14 cellular contexts compared by ENCODE assay signal in the genomic region with DNA sequence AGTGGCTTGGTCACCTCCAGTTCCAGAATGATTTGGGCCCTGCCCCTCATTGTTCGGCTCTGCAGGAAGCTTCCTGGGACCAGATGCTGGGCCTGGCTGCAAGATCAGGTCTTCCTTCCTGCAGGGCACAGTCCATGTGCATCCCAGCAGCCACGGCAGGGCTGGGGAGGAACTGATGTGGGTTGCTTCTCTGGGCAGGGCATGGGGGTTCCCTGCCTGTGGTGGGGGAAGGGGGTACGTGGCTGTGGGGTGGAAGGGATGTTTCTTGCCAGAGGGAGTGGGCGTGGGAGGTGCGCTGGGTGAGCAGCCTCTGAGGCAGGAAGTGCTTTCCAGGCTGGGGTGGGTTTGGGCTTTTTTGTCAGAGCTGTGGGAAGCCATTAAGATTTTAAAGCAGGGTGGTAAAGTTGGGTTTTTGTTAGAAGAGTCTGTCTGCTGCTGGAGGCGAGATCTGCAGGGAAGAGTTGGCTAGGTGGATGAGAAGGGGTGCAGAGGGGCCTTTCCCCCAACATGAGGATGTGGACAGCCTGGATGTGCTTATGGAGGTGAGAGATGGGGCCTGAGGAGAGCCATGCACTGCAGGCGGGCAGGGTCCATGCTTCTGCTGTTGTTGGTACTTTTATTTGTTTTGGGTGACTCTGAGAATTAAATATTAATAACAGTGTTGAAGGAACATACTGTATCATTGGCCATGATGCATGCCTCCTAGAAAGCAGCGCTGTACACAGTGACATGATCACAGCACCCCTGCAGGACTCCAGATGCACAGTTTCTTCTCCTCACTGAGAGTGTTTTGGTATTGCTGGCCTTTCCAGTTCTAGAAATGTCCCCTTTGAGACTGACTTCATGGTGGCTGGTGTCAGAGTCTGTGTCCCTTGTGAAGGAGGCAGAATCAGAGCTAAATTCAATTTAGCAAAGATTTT. TPM values are rescaled to one million over a fixed set of nuclear protein-coding genes. Genes with fewer than 3 reads are reported as not detected.
DNase-seq lines count a peak whose midpoint lies in the region; ATAC-seq, FAIRE-seq and TF ChIP-seq lines count a peak whose summit lies in the region.
"Had no signal": no experiment of that assay in that cellular context is flagged by ENCODE, and none has a peak within 500 bp of the region (broad histone marks: within the 10 kb centered on the region; RNA-seq: fewer than 3 reads in every experiment).

No MANE protein-coding gene starts in this region.

- RAD21 ChIA-PET in GM12878 (lab: Charles Lee; ENCODE audit: unreplicated experiment): interaction anchor here (1.1 kb wide), 1 partner anchor 44 kb away, joined by 8 read pairs; no protein-coding TSS in a partner anchor

- TF ChIP-seq EP300 in GM12878 (IDR thresholded peaks at IDR 0.05; ENCODE audit: borderline replicate concordance in 1 of 2, control insufficient read depth in 1 of 2, low read depth in 2 of 2, low read length in 2 of 2): no peak

- intact Hi-C loops in GM12878 (cut with micrococcal nuclease; ENCODE audit: unreplicated experiment) (no loop called here), spleen (cut with DNase I; ENCODE audit: low total_unique reads) (no loop called here), PC-9 (cut with micrococcal nuclease; ENCODE audit: unreplicated experiment) (no loop called here)

- TF ChIP-seq RAD21 in GM12878 (IDR thresholded peaks at IDR 0.05; ENCODE audit: insufficient read depth, low read depth, low read length): 0 out of 2 replicates have a peak, but pooled peaks have one; percentile 8

- H3K36me3 Mint-ChIP-seq in T-cell: peaks cover 22% of the 10 kb centered on the region

- H3F3A ChIP-seq in PC-9 (ENCODE audit: insufficient read depth, low read depth): peaks cover 5% of the 10 kb centered on the region; the same call in 1 of the 2 replicates

- DNase-seq in T-cell (peak in 29 of 34 experiments; percentile 25 to 71 (median 46)), GM12878 (ENCODE audit: low read depth, low spot score) (no peak), spleen (no peak), HPDE6-E6E7 (ENCODE audit: extremely low spot score) (no peak), NCI-H2107 treated with DMSO at 0.1 percent for 48 hours (lab: John Stamatoyannopoulos, UW; ENCODE audit: unreplicated experiment) (no peak), PC-9 (no peak)
- DNase-seq: DMS79, H7, NCI-H187 treated with DMSO at 0.1 percent for 48 hours had no signal

- H3K27me3 Mint-ChIP-seq in T-cell: no peaks in the 10 kb centered on the region

- 63% methylated on average over 7 of the region's 8 CpGs for WGBS in GM12878 (ENCODE audit: insufficient coverage, insufficient replicate concordance, low lambda C conversion rate, missing lambda C conversion rate)
- WGBS in spleen, 5 donors: 45 to 61% (median 48%) methylated on average over 8 of the region's 8 CpGs

- H3K9me3 ChIP-seq in GM12878 (replicated peaks; ENCODE audit: control insufficient read depth, insufficient read depth, low read length) (no peaks in the 10 kb centered on the region), spleen (no peaks in the 10 kb centered on the region), PC-9 (ENCODE audit: insufficient read depth, low read depth) (no peaks in the 10 kb centered on the region)

- H3K27ac ChIP-seq in GM12878 (ENCODE audit: control insufficient read depth, insufficient read depth) (no peak overlapping the region), spleen (peak overlapping the region in 5 of 8 donors; percentile 5 to 77 (median 31)), PC-9 (no peak overlapping the region)

- FAIRE-seq in GM12878 (lab: Jason Lieb, UNC): no peak
- FAIRE-seq: endothelial cell of umbilical vein had no signal

- peak; percentile 55 to 85 (median 58) for ATAC-seq in T-cell (replicated peaks in 1 of 4)
- ATAC-seq in GM12878: no peak
- no peak for ATAC-seq in GM18873 (IDR thresholded peaks at IDR 0.05; ENCODE audit: low FRiP score, unreplicated experiment)
- ATAC-seq: Right ventricle myocardium inferior had no signal

- peaks cover 70 to 78% (median 77%) of the 10 kb centered on the region in 3 donors for H3K4me1 Mint-ChIP-seq in T-cell

- CTCF ChIA-PET in T-cell (lab: Charles Lee) (interaction anchor here (0.6 to 1.6 kb wide), 3 partner anchors 10 to 295 kb away, joined by 3 to 5 read pairs (median 4); no protein-coding TSS in a partner anchor), GM12878 (lab: Yijun Ruan, JAX) (interaction anchor here (9.9 to 10.8 kb wide), 2 partner anchors 22 to 46 kb away, joined by 135 to 215 read pairs; no protein-coding TSS in a partner anchor), PC-9 (lab: Charles Lee) (no interaction called here)

- H3K9me3 Mint-ChIP-seq in T-cell: no peaks in the 10 kb centered on the region
- H3K9me3 Mint-ChIP-seq: nephron had no signal

- H3K4me3 Mint-ChIP-seq in T-cell: peak overlapping the region in 2 of 3 donors; percentile 29 to 65
- H3K4me3 Mint-ChIP-seq: nephron had no signal

- H3K27ac Mint-ChIP-seq in T-cell: peak overlapping the region; percentile 87 to 91

- H4K20me1 ChIP-seq in GM12878 (ENCODE audit: control insufficient read depth, insufficient read depth) (no peaks in the 10 kb centered on the region), PC-9 (ENCODE audit: insufficient read depth) (0 out of 2 replicates have a peak, but pooled peaks cover 3% of the 10 kb centered on the region)

- TF ChIP-seq POLR2A in GM12878 (IDR thresholded peaks at IDR 0.05; ENCODE audit: low read depth, low read length) (no peak), spleen (IDR thresholded peaks at IDR 0.05) (no peak)

- H3K4me1 ChIP-seq in GM12878 (ENCODE audit: control insufficient read depth, insufficient read depth, low read length): no peaks in the 10 kb centered on the region
- peaks cover 4 to 68% (median 15%) of the 10 kb centered on the region in 6 donors for H3K4me1 ChIP-seq in spleen
- no peaks in the 10 kb centered on the region for H3K4me1 ChIP-seq in PC-9 (replicated peaks; ENCODE audit: insufficient read depth)

- POLR2A ChIA-PET in T-cell (lab: Charles Lee): no interaction called here
- POLR2A ChIA-PET in GM12878 (lab: Charles Lee): no interaction called here
- POLR2A ChIA-PET in PC-9 (lab: Charles Lee; ENCODE audit: unreplicated experiment): interaction anchor here (0.5 to 0.7 kb wide), 2 partner anchors 83 to 167 kb away, joined by 3 read pairs; no protein-coding TSS in a partner anchor

- in situ Hi-C loops in GM12878 (cut with MboI): no loop called here

- H3K9ac ChIP-seq in GM12878 (ENCODE audit: control insufficient read depth, insufficient read depth, low read length): no peak overlapping the region

- H3K36me3 ChIP-seq in GM12878 (ENCODE audit: control insufficient read depth in 2 of 2, insufficient read depth in 2 of 2, low read length in 1 of 2) (peaks cover 3% of the 10 kb centered on the region in 2 experiments), spleen (peaks cover 0 to 87% (median 6%) of the 10 kb centered on the region in 6 donors), PC-9 (ENCODE audit: low read depth) (peaks cover 7% of the 10 kb centered on the region; the same call in 1 of the 2 replicates)

- H3K79me2 ChIP-seq in GM12878 (ENCODE audit: control insufficient read depth, insufficient read depth, low read length): no peaks in the 10 kb centered on the region
- H3K79me2 ChIP-seq in PC-9 (ENCODE audit: low read depth): peaks cover 5% of the 10 kb centered on the region

- SMC1A ChIA-PET in GM12878 (lab: Charles Lee; ENCODE audit: uncharacterized antibody, unreplicated experiment): interaction anchor here (1.0 kb wide), 1 partner anchor 19 kb away, joined by 3 read pairs; no protein-coding TSS in a partner anchor

- H3K4me3 ChIP-seq in GM12878 (no peak overlapping the region), spleen (no peak overlapping the region), PC-9 (no peak overlapping the region)

- H3K9me2 ChIP-seq in PC-9 (ENCODE audit: insufficient read depth): no peaks in the 10 kb centered on the region

- TF ChIP-seq CTCF in GM12873 (IDR thresholded peaks at IDR 0.05; ENCODE audit: insufficient read depth, low read depth, low read length, missing control alignments): peak; percentile 10
- no peak for TF ChIP-seq CTCF in GM12878 (IDR thresholded peaks at IDR 0.05 in 2 of 3, conservative IDR thresholded peaks at IDR 0.05 in 1 of 3; ENCODE audit: control insufficient read depth in 2 of 3, extremely low read depth in 1 of 3, insufficient read depth in 1 of 3, low read depth in 3 of 3, low read length in 3 of 3)
- TF ChIP-seq CTCF in spleen (IDR thresholded peaks at IDR 0.05 in 8 of 11, conservative IDR thresholded peaks at IDR 0.05 in 3 of 11): no peak
- no peak for TF ChIP-seq CTCF in PC-9 (conservative IDR thresholded peaks at IDR 0.05)

- H2AFZ ChIP-seq in GM12878 (ENCODE audit: control insufficient read depth, low read depth, low read length) (no peak overlapping the region), PC-9 (no peak overlapping the region)

- no peak overlapping the region for H3K4me2 ChIP-seq in GM12878 (ENCODE audit: control insufficient read depth, insufficient read depth)
- H3K4me2 ChIP-seq in PC-9: no peak overlapping the region

- no TSS peak for BruUV-seq in GM12878 (replicated peaks; lab: Mats Ljungman, UMichigan)
- no TSS peak for BruUV-seq in PC-9 (replicated peaks; lab: Mats Ljungman, UMichigan)

- H3K27me3 ChIP-seq in GM12878 (replicated peaks in 1 of 2; ENCODE audit: control insufficient read depth in 2 of 2, insufficient read depth in 2 of 2, low read length in 1 of 2) (no peaks in the 10 kb centered on the region), spleen (replicated peaks in 1 of 7) (no peaks in the 10 kb centered on the region), PC-9 (ENCODE audit: insufficient read depth, low read depth) (no peaks in the 10 kb centered on the region)

TF ChIP-seq in GM12878, 131 proteins besides CTCF, POLR2A, EP300 and RAD21 (continues in another document):
- TF ChIP-seq EED (IDR thresholded peaks at IDR 0.05; ENCODE audit: low read depth): no peak

RNA-seq across cellular contexts. Expression of a gene that starts 45.3 kb away (rescaled TPM):
- total RNA-seq in T-cell (100 to 1,000 TPM; 143 to 254 (median 163) TPM), GM12878 (2014; rRNA removed) (22.6 and 29.2 TPM in 2 replicates), GM12878 (2014; rRNA removed; fragmentation: Illumina TruSeq; extraction: Trizol) (25.2 and 25.6 TPM in 2 replicates), GM12878 (2021) (81.9 and 82.7 TPM in 2 replicates), spleen (100 to 1,000 TPM in 4 of 7 donors, 10 to 100 TPM in 3; 45.2 to 120 (median 102) TPM), PC-9 (2021) (43.1 and 59.5 TPM in 2 replicates)
- 96.2 and 112 TPM in 2 replicates for total RNA-seq in GM12878 (2013; cell fraction: nucleolus; rRNA removed)
- 55.1 TPM for polyA plus RNA-seq in GM12878 (2011; ENCODE audit: low read depth)
- polyA plus RNA-seq in GM12878 (2011; rRNA removed) (12.0 and 15.4 TPM in 2 replicates), GM12878 (2014; fragmentation: Illumina TruSeq; extraction: Trizol) (18.6 and 28.5 TPM in 2 replicates), GM12878 (2014; fragmentation: Nextera tagmentation; extraction: Ambion mirVana) (1 to 10 TPM; 2.7 to 3.1 TPM), GM12878 (2014; rRNA removed) (53.5 and 57.9 TPM in 2 replicates), GM12878 (2016; fragmentation: Nextera tagmentation; extraction: Ambion mirVana) (10 to 100 TPM; 29.2 to 32.1 TPM), spleen (10 to 100 TPM; 21.9 to 35.6 (median 32.1) TPM)
- polyA plus RNA-seq in GM12878 (2011; cell fraction: cytosol; rRNA removed): 7.8 and 9.9 TPM in 2 replicates
- 110 and 119 TPM in 2 replicates for polyA plus RNA-seq in GM12878 (2011; cell fraction: nucleus; rRNA removed)
- 70.0 and 82.2 TPM in 2 replicates for polyA plus RNA-seq in GM12878 (2012)
- polyA minus RNA-seq in GM12878 (2011; rRNA and poly(A)+ RNA removed): 25.9 and 28.8 TPM in 2 replicates
- 4.5 and 6.2 TPM in 2 replicates for polyA minus RNA-seq in GM12878 (2011; cell fraction: cytosol; rRNA and poly(A)+ RNA removed)
- 16.9 and 28.6 TPM in 2 replicates for polyA minus RNA-seq in GM12878 (2011; cell fraction: nucleus; rRNA and poly(A)+ RNA removed)

Comparison
In these comparisons a context has a peak if more than half of its experiments do, and no peak if none do; other contexts are left out.
1. ATAC-seq: peak in T-cell (4 of 4); none in GM12878 (single experiment) and GM18873 (single experiment).
2. DNase-seq: peak in T-cell (29 of 34); none in GM12878 (single experiment), spleen (single experiment), HPDE6-E6E7 (single experiment), NCI-H2107 treated with DMSO at 0.1 percent for 48 hours (single experiment) and PC-9 (0 of 2).
3. H3K27ac ChIP-seq: peak in spleen (5 of 8); none in GM12878 (single experiment) and PC-9 (single experiment).